12 cellular contexts compared by ENCODE assay signal in genomic region chr22:42397332-42398246, GRCh38. TPM values are rescaled to one million over a fixed set of nuclear protein-coding genes. Genes with fewer than 3 reads are reported as not detected.
DNase-seq lines count a peak whose midpoint lies in the region; ATAC-seq and TF ChIP-seq lines count a peak whose summit lies in the region.
"Had no signal": no experiment of that assay in that cellular context is flagged by ENCODE, and none has a peak within 500 bp of the region (broad histone marks: within the 10 kb centered on the region; RNA-seq: fewer than 3 reads in every experiment).

No MANE protein-coding gene starts in this region.

- H3K4me2 ChIP-seq in DOHH2 (ENCODE audit: low read length) = peak overlapping the region; percentile 88

- no peaks in the 10 kb centered on the region for H3K36me3 ChIP-seq in DOHH2 (ENCODE audit: control insufficient read depth, low read length)
- H3K36me3 ChIP-seq: pancreas had no signal

- H3K4me3 Mint-ChIP-seq in activated T-helper 17 cell treated with anti-CD3 and anti-CD28 coated beads, Interleukin-2, amount 50 U/mL, for 72 hours = no peak overlapping the region
- H3K4me3 Mint-ChIP-seq in memory B cell = peak overlapping the region; percentile 91

- H3K79me2 ChIP-seq in DOHH2 (ENCODE audit: control insufficient read depth, low read length) = no peaks in the 10 kb centered on the region

- no peak for TF ChIP-seq CTCF in DOHH2 (IDR thresholded peaks at IDR 0.05; ENCODE audit: low read depth, low read length, poor library complexity, severe bottlenecking)

- H3K27ac ChIP-seq in DOHH2 (ENCODE audit: low read depth, low read length) = peak overlapping the region; percentile 79

- no peak overlapping the region for H3K27ac Mint-ChIP-seq in activated T-helper 17 cell treated with anti-CD3 and anti-CD28 coated beads, Interleukin-2, amount 50 U/mL, for 72 hours
- H3K27ac Mint-ChIP-seq in memory B cell = peak overlapping the region; percentile 96

- no peaks in the 10 kb centered on the region for H3K27me3 ChIP-seq in DOHH2 (ENCODE audit: control insufficient read depth, low read length)
- H3K27me3 ChIP-seq: pancreas had no signal

- H3K9me3 ChIP-seq in DOHH2 (ENCODE audit: control insufficient read depth, insufficient read depth, low read length) = no peaks in the 10 kb centered on the region
- H3K9me3 ChIP-seq: pancreas had no signal

- H3K4me3 ChIP-seq in DOHH2 (ENCODE audit: low read length) = peak overlapping the region; percentile 72
- H3K4me3 ChIP-seq: pancreas had no signal

- H4K20me1 ChIP-seq in DOHH2 (ENCODE audit: control insufficient read depth, insufficient read depth, low read depth, low read length) = no peaks in the 10 kb centered on the region

- H3K4me1 ChIP-seq in DOHH2 (ENCODE audit: control insufficient read depth, low read length) = peaks cover 46% of the 10 kb centered on the region
- H3K4me1 ChIP-seq: pancreas had no signal

- H3F3A ChIP-seq in DOHH2 (ENCODE audit: control insufficient read depth, insufficient read depth) = peaks cover 15% of the 10 kb centered on the region

- no peaks in the 10 kb centered on the region for H3K9me3 Mint-ChIP-seq in activated T-helper 17 cell treated with anti-CD3 and anti-CD28 coated beads, Interleukin-2, amount 50 U/mL, for 72 hours
- H3K9me3 Mint-ChIP-seq in memory B cell = no peaks in the 10 kb centered on the region

- no peaks in the 10 kb centered on the region for H3K36me3 Mint-ChIP-seq in activated T-helper 17 cell treated with anti-CD3 and anti-CD28 coated beads, Interleukin-2, amount 50 U/mL, for 72 hours (ENCODE audit: low read depth)
- peaks cover 11% of the 10 kb centered on the region for H3K36me3 Mint-ChIP-seq in memory B cell

- H3K27me3 Mint-ChIP-seq in activated T-helper 17 cell treated with anti-CD3 and anti-CD28 coated beads, Interleukin-2, amount 50 U/mL, for 72 hours = no peaks in the 10 kb centered on the region
- H3K27me3 Mint-ChIP-seq in memory B cell = no peaks in the 10 kb centered on the region

- peak; percentile 65 to 69 for DNase-seq in memory B cell (ENCODE audit: low spot score in 2 of 2)
- DNase-seq in kidney glomerular epithelial cell (lab: John Stamatoyannopoulos, UW) = no peak
- no peak for DNase-seq in activated effector memory CD4-positive, alpha-beta T cell treated with Interleukin-2 at 50 U/mL for 16 hours
- no peak for DNase-seq in A172 (ENCODE audit: low spot score)
- DNase-seq: DMS79 treated with DMSO at 0.1 percent for 48 hours, T1000 had no signal

- no peaks in the 10 kb centered on the region for H3K9me2 ChIP-seq in DOHH2 (replicated peaks; ENCODE audit: control insufficient read depth, low read length)

- ATAC-seq in HG03378 (IDR thresholded peaks at IDR 0.05; ENCODE audit: unreplicated experiment) (peak; percentile 58), memory B cell (ENCODE audit: low read depth) (peak; percentile 80), HG03520 (IDR thresholded peaks at IDR 0.05; ENCODE audit: unreplicated experiment) (no peak)
- peak; percentile 31 for ATAC-seq in activated T-helper 17 cell treated with anti-CD3 and anti-CD28 coated beads, Interleukin-2, amount 50 U/mL, for 72 hours (replicated peaks)

- no peaks in the 10 kb centered on the region for H3K4me1 Mint-ChIP-seq in activated T-helper 17 cell treated with anti-CD3 and anti-CD28 coated beads, Interleukin-2, amount 50 U/mL, for 72 hours
- H3K4me1 Mint-ChIP-seq in memory B cell = peaks cover 36% of the 10 kb centered on the region

RNA-seq across cellular contexts. Expression of gene NFAM1, which starts 34.6 kb away (rescaled TPM):
- under 1 TPM; 0.15 to 0.40 TPM for total RNA-seq in activated T-helper 17 cell treated with anti-CD3 and anti-CD28 coated beads, Interleukin-2, amount 50 U/mL, for 72 hours
- total RNA-seq in A172 (2014; rRNA removed; shearing (Covaris generic)) = 0.02 TPM in 1 of 2 replicates, not detected in the other
- total RNA-seq: fibroblast of villous mesenchyme had no signal

Comparison
In these comparisons a context has a peak if more than half of its experiments do, and no peak if none do; other contexts are left out.
1. DNase-seq: peak in memory B cell (2 of 2); none in kidney glomerular epithelial cell (single experiment), activated effector memory CD4-positive, alpha-beta T cell treated with Interleukin-2 at 50 U/mL for 16 hours (single experiment) and A172 (single experiment).